ENCODE assay signal across 15 cellular contexts in genomic region chr7:111384065-111384891, GRCh38.
DNase-seq lines count a peak whose midpoint lies in the region; ATAC-seq, FAIRE-seq and TF ChIP-seq lines count a peak whose summit lies in the region.
"Had no signal": no experiment of that assay in that cellular context is flagged by ENCODE, and none has a peak within 500 bp of the region (broad histone marks: within the 10 kb centered on the region; RNA-seq: fewer than 3 reads in every experiment).

No MANE protein-coding gene starts in this region.

- DNase-seq in EH (ENCODE audit: low read depth) (peak; percentile 54), PC-3 (peak; percentile 73), epithelial cell of prostate (ENCODE audit: low read depth, low spot score) (peak; percentile 39), myocyte (ENCODE audit: low read depth) (peak; percentile 47), GM10248 (ENCODE audit: extremely low spot score) (no peak), HTR-8/SVneo (ENCODE audit: insufficient read length, low spot score) (no peak), NCI-H82 treated with DMSO at 0.1 percent for 48 hours (lab: John Stamatoyannopoulos, UW; ENCODE audit: unreplicated experiment) (no peak), left ventricle myocardium inferior (no peak)
- DNase-seq: DMS79, erythroblast, islet precursor cell, naive B cell, NCI-H1092 had no signal

- no peak overlapping the region for H3K4me3 ChIP-seq in PC-3 (ENCODE audit: low read length)
- no peak overlapping the region for H3K4me3 ChIP-seq in left ventricle myocardium inferior
- H3K4me3 ChIP-seq: BLaER1, tibial nerve had no signal

- no peaks in the 10 kb centered on the region for H3K9me2 ChIP-seq in PC-3 (replicated peaks; ENCODE audit: low read length)

- H3K79me2 ChIP-seq in PC-3 (ENCODE audit: low read length) = no peaks in the 10 kb centered on the region

- no peak for FAIRE-seq in HTR-8/SVneo (lab: Jason Lieb, UNC)

- no peak for TF ChIP-seq CTCF in PC-3 (conservative IDR thresholded peaks at IDR 0.05; ENCODE audit: low read depth, low read length)
- TF ChIP-seq CTCF in GM10248 (IDR thresholded peaks at IDR 0.05; ENCODE audit: control extremely low read depth, extremely low read depth, low read depth, missing control alignments) = no peak
- TF ChIP-seq CTCF in left ventricle myocardium inferior (IDR thresholded peaks at IDR 0.05; ENCODE audit: borderline replicate concordance) = no peak

- H4K20me1 ChIP-seq in PC-3 (ENCODE audit: low read length) = no peaks in the 10 kb centered on the region
- H4K20me1 ChIP-seq: BLaER1 had no signal

- H3K36me3 ChIP-seq in PC-3 (ENCODE audit: low read depth, low read length) (no peaks in the 10 kb centered on the region), left ventricle myocardium inferior (no peaks in the 10 kb centered on the region)
- H3K36me3 ChIP-seq: BLaER1, tibial nerve had no signal

- H3F3A ChIP-seq in PC-3 (ENCODE audit: low read length, unreplicated experiment) = no peaks in the 10 kb centered on the region

- no peak overlapping the region for H2AFZ ChIP-seq in PC-3 (ENCODE audit: low read length)

- no peaks in the 10 kb centered on the region for H3K27me3 ChIP-seq in PC-3 (ENCODE audit: low read length)
- H3K27me3 ChIP-seq in left ventricle myocardium inferior (ENCODE audit: low read depth) = no peaks in the 10 kb centered on the region
- H3K27me3 ChIP-seq: BLaER1, tibial nerve had no signal

- peak overlapping the region; percentile 22 for H3K27ac ChIP-seq in PC-3 (ENCODE audit: low read length)
- H3K27ac ChIP-seq in epithelial cell of prostate = no peak overlapping the region
- no peak overlapping the region for H3K27ac ChIP-seq in left ventricle myocardium inferior (replicated peaks)
- H3K27ac ChIP-seq: BLaER1 had no signal

- BruUV-seq in PC-3 (replicated peaks; lab: Mats Ljungman, UMichigan) = no TSS peak

- intact Hi-C loops in PC-3 (cut with micrococcal nuclease) (no loop called here), left ventricle myocardium inferior (cut with micrococcal nuclease) (no loop called here)

- POLR2A ChIA-PET in PC-3 (lab: Charles Lee; ENCODE audit: unreplicated experiment) (no interaction called here), GM10248 (lab: Yijun Ruan, JAX) (no interaction called here)

- peak; percentile 95 for ATAC-seq in PC-3

- H3K9ac ChIP-seq in PC-3 (ENCODE audit: low read length) = 0 out of 2 replicates have a peak overlapping the region, but pooled peaks have one; percentile 13
- H3K9ac ChIP-seq: BLaER1 had no signal

- H3K4me1 ChIP-seq in PC-3 (ENCODE audit: insufficient read depth, low read length) = peaks cover 17% of the 10 kb centered on the region
- H3K4me1 ChIP-seq in left ventricle myocardium inferior = peaks cover 4% of the 10 kb centered on the region
- H3K4me1 ChIP-seq: BLaER1 had no signal

- H3K9me3 ChIP-seq in PC-3 (ENCODE audit: low read length) (no peaks in the 10 kb centered on the region), left ventricle myocardium inferior (replicated peaks) (no peaks in the 10 kb centered on the region)
- H3K9me3 ChIP-seq: BLaER1, tibial nerve had no signal

- CTCF ChIA-PET in PC-3 (lab: Charles Lee) = no interaction called here
- CTCF ChIA-PET in GM10248 (lab: Yijun Ruan, JAX) = interaction anchor here (1.8 kb wide), 1 partner anchor 9 kb away, joined by 6 read pairs; no protein-coding TSS in a partner anchor

- H3K4me2 ChIP-seq in PC-3 (ENCODE audit: low read length) = peak overlapping the region; percentile 50
- H3K4me2 ChIP-seq: BLaER1 had no signal

Comparison
In these comparisons a context has a peak if more than half of its experiments do, and no peak if none do; other contexts are left out.
1. DNase-seq: peak in EH (single experiment), PC-3 (single experiment), epithelial cell of prostate (single experiment) and myocyte (single experiment); none in GM10248 (single experiment), HTR-8/SVneo (single experiment), NCI-H82 treated with DMSO at 0.1 percent for 48 hours (single experiment) and left ventricle myocardium inferior (single experiment).